ENCODE assay signal across 1 cellular context in the genomic region with DNA sequence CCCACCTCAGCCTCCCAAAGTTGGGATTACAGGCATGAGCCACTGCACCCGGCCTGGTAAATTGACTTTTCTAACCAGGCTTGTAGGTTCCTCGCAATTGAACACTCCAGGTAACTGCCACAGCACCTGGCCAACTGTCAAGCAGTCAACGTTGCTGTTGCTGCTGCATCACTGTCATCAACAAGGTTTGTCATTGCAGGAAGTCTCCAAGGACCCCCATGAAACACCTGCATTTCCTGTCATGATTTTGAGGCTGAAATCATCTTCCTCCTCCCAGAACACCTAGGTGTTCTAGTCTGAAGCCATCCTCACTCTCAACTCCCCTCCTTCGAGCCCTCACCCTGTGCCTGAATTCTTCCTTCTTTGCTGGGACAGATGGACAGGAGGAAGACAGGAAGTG.
TF ChIP-seq lines count a peak whose summit lies in the region.

No MANE protein-coding gene starts in this region.

TF ChIP-seq in IMR-90, 13 proteins besides CTCF, POLR2A, EP300 and RAD21:
- TF ChIP-seq, protein P1, sequence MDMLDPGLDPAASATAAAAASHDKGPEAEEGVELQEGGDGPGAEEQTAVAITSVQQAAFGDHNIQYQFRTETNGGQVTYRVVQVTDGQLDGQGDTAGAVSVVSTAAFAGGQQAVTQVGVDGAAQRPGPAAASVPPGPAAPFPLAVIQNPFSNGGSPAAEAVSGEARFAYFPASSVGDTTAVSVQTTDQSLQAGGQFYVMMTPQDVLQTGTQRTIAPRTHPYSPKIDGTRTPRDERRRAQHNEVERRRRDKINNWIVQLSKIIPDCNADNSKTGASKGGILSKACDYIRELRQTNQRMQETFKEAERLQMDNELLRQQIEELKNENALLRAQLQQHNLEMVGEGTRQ (IDR thresholded peaks at IDR 0.05; ENCODE audit: low read depth, low read length), result no peak
- TF ChIP-seq BHLHE40 (IDR thresholded peaks at IDR 0.05; ENCODE audit: low read depth, low read length), result no peak
- TF ChIP-seq, protein P2, sequence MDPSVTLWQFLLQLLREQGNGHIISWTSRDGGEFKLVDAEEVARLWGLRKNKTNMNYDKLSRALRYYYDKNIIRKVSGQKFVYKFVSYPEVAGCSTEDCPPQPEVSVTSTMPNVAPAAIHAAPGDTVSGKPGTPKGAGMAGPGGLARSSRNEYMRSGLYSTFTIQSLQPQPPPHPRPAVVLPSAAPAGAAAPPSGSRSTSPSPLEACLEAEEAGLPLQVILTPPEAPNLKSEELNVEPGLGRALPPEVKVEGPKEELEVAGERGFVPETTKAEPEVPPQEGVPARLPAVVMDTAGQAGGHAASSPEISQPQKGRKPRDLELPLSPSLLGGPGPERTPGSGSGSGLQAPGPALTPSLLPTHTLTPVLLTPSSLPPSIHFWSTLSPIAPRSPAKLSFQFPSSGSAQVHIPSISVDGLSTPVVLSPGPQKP (IDR thresholded peaks at IDR 0.05; ENCODE audit: borderline replicate concordance, low read depth, low read length), result no peak
- no peak for TF ChIP-seq RCOR1 (IDR thresholded peaks at IDR 0.05; ENCODE audit: insufficient replicate concordance, low read length)
- no peak for TF ChIP-seq SMC3 (IDR thresholded peaks at IDR 0.05; ENCODE audit: low read depth, low read length)
- TF ChIP-seq NFE2L2 (IDR thresholded peaks at IDR 0.05; ENCODE audit: low read depth, low read length), result no peak
- TF ChIP-seq CHD1 (IDR thresholded peaks at IDR 0.05; ENCODE audit: low read depth, low read length), result no peak
- no peak for TF ChIP-seq RFX5 (IDR thresholded peaks at IDR 0.05; ENCODE audit: low read depth, low read length)
- no peak for TF ChIP-seq MXI1 (IDR thresholded peaks at IDR 0.05; ENCODE audit: borderline replicate concordance, low read depth, low read length)
- no peak for TF ChIP-seq MAFK (IDR thresholded peaks at IDR 0.05; ENCODE audit: low read depth, low read length)
- no peak for TF ChIP-seq FOS (IDR thresholded peaks at IDR 0.05; ENCODE audit: low read depth, low read length)
- no peak for TF ChIP-seq CEBPB (IDR thresholded peaks at IDR 0.05; ENCODE audit: low read depth, low read length)
- TF ChIP-seq MAZ (IDR thresholded peaks at IDR 0.05; ENCODE audit: borderline replicate concordance, low read depth, low read length), result no peak
